8 cellular contexts compared by ENCODE assay signal in the genomic region with DNA sequence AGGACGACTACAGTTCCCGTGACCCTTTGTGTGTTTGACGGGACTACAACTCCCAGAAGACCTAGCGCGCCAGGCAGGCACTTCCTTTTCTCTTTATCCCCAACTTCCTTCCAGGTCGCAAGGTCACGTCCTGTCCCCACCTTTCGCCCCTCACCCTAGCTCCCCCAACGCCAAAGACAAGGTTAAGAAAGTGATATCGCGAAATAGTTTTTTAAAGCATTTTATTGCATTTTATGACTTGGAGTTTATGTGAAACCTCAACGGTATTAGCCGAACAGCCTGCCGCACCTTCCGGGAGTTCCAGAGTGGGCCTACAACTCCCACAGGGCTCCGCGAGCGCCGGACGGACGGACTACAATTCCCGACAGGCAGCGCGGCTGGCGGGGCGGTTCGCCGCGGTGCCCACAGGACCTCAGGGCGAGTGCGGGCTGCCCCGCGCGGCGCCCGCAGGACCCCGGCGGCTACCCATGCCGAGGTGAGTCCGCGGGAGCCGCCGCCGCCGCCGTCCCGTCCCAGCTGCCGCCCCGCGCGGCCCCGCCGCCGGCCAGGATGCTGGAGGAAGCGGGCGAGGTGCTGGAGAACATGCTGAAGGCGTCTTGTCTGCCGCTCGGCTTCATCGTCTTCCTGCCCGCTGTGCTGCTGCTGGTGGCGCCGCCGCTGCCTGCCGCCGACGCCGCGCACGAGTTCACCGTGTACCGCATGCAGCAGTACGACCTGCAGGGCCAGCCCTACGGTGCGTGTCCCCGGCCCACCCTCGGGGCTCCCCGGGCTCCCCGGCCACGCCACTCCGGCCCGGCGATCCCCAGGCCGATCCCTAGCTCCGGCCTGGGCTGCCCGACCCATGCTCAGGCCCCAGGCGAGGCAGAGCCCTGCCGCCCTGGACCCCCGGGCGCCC. TPM values are rescaled to one million over a fixed set of nuclear protein-coding genes. Genes with fewer than 3 reads are reported as not detected.
DNase-seq lines count a peak whose midpoint lies in the region; ATAC-seq and TF ChIP-seq lines count a peak whose summit lies in the region.

Gene NCLN (plus strand): TSS at position 449 of the 895 bp plus-strand sequence. CDS start 101 bp downstream, at position 550.

- peak within 1 kb of the TSS; percentile 76 for H3K4me3 ChIP-seq in CD8-positive, alpha-beta T cell (ENCODE audit: low read depth, low read length)

- intact Hi-C loops in CD8-positive, alpha-beta T cell (cut with DNase I, micrococcal nuclease) = loop anchor here (1.0 to 10.0 kb wide), 11 partner anchors 91 to 1801 kb away; partner anchors contain the start of genes DOHH (in 2 of the 2), CACTIN (in 1 of the 2), FZR1 (in 1 of the 2) and KLF16 (in 1 of the 2)

- peak; percentile 91 to 98 (median 93) for DNase-seq in CD8-positive, alpha-beta T cell
- DNase-seq in HT1080 (ENCODE audit: low read depth) (peak; percentile 92), NOMO-1 treated with DMSO at 0.1 percent for 48 hours (lab: John Stamatoyannopoulos, UW; ENCODE audit: unreplicated experiment) (peak; percentile 96), medulla oblongata (ENCODE audit: extremely low spot score) (peak; percentile 99)
- peak; percentile 87 to 88 for DNase-seq in activated CD8-positive, alpha-beta memory T cell treated with anti-CD3 and anti-CD28 coated beads for 4 hours (ENCODE audit: low read depth in 2 of 2)
- peak; percentile 93 to 95 (median 95) for DNase-seq in effector memory CD8-positive, alpha-beta T cell
- DNase-seq in stimulated activated CD8-positive, alpha-beta memory T cell treated with anti-CD3 and anti-CD28 coated beads, Interleukin-12 subunit alpha, Interleukin-12 subunit beta, amount 100 ng/mL, for 1 hour (ENCODE audit: low read depth) = peak; percentile 92

- no peaks in the 10 kb centered on the region for H3K9me3 Mint-ChIP-seq in CD8-positive, alpha-beta T cell
- H3K9me3 Mint-ChIP-seq in effector memory CD8-positive, alpha-beta T cell = no peaks in the 10 kb centered on the region

- peak; percentile 84 for ATAC-seq in CD8-positive, alpha-beta T cell
- ATAC-seq in GM21360 (IDR thresholded peaks at IDR 0.05; ENCODE audit: unreplicated experiment) = peak; percentile 68
- ATAC-seq in effector memory CD8-positive, alpha-beta T cell (replicated peaks) = peak; percentile 86

- H3K27ac Mint-ChIP-seq in CD8-positive, alpha-beta T cell = peak within 1 kb of the TSS; percentile 89
- peak within 1 kb of the TSS; percentile 88 to 98 for H3K27ac Mint-ChIP-seq in effector memory CD8-positive, alpha-beta T cell

- no peaks in the 10 kb centered on the region for H3K27me3 ChIP-seq in CD8-positive, alpha-beta T cell (ENCODE audit: insufficient read depth, low read length)

- peaks cover 31% of the 10 kb centered on the region for H3K36me3 Mint-ChIP-seq in CD8-positive, alpha-beta T cell
- H3K36me3 Mint-ChIP-seq in effector memory CD8-positive, alpha-beta T cell (ENCODE audit: insufficient read depth) = peaks cover 56% of the 10 kb centered on the region

- peaks cover 67% of the 10 kb centered on the region for H3K4me1 ChIP-seq in CD8-positive, alpha-beta T cell (ENCODE audit: insufficient read depth, low read length)

- H3K27me3 Mint-ChIP-seq in CD8-positive, alpha-beta T cell (ENCODE audit: low read depth) = no peaks in the 10 kb centered on the region
- H3K27me3 Mint-ChIP-seq in effector memory CD8-positive, alpha-beta T cell = no peaks in the 10 kb centered on the region

- no peaks in the 10 kb centered on the region for H3K9me3 ChIP-seq in CD8-positive, alpha-beta T cell (ENCODE audit: low read length)

- H3K36me3 ChIP-seq in CD8-positive, alpha-beta T cell (ENCODE audit: insufficient read depth, low read length) = peaks cover 11% of the 10 kb centered on the region

- peaks cover 61% of the 10 kb centered on the region for H3K4me1 Mint-ChIP-seq in CD8-positive, alpha-beta T cell (ENCODE audit: low read depth)
- peaks cover 57 to 58% of the 10 kb centered on the region in 2 donors for H3K4me1 Mint-ChIP-seq in effector memory CD8-positive, alpha-beta T cell (ENCODE audit: low read depth in 2 of 2)

- peak within 1 kb of the TSS; percentile 34 for H3K27ac ChIP-seq in CD8-positive, alpha-beta T cell (ENCODE audit: low read depth, low read length)

- POLR2A ChIA-PET in CD8-positive, alpha-beta T cell (lab: Charles Lee) = interaction anchor here (0.6 to 2.5 kb wide), 8 partner anchors 9 to 369 kb away, joined by 3 to 8 read pairs (median 4); no protein-coding TSS in a partner anchor

- H3K4me3 Mint-ChIP-seq in CD8-positive, alpha-beta T cell = peak within 1 kb of the TSS; percentile 92
- H3K4me3 Mint-ChIP-seq in effector memory CD8-positive, alpha-beta T cell = peak within 1 kb of the TSS; percentile 89 to 95

- CTCF ChIA-PET in CD8-positive, alpha-beta T cell (lab: Charles Lee) = interaction anchor here (1.8 kb wide), 1 partner anchor 14 kb away, joined by 7 read pairs; no protein-coding TSS in a partner anchor

- no peak for TF ChIP-seq CTCF in CD8-positive, alpha-beta T cell (IDR thresholded peaks at IDR 0.05)

RNA-seq across cellular contexts. Expression of gene NCLN, which starts in this region (rescaled TPM):
- total RNA-seq in CD8-positive, alpha-beta T cell = 10 to 100 TPM; 47.3 to 55.7 TPM
- total RNA-seq in HT1080 (2014; rRNA removed; shearing (Covaris generic)) = 125 and 130 TPM in 2 replicates
- polyA plus RNA-seq in HT1080 (2015; cell fraction: cytosol; rRNA removed) = 84.5 and 89.9 TPM in 2 replicates
- 110 and 115 TPM in 2 replicates for polyA plus RNA-seq in HT1080 (2015; cell fraction: nucleus; rRNA removed)

Comparison
In these comparisons a context has a peak if more than half of its experiments do, and no peak if none do; other contexts are left out.
1. Peak in every context shown above with its lines: DNase-seq, ATAC-seq, H3K4me3 ChIP-seq and H3K27ac ChIP-seq.